ENCODE assay signal across 1 cellular context in the genomic region with DNA sequence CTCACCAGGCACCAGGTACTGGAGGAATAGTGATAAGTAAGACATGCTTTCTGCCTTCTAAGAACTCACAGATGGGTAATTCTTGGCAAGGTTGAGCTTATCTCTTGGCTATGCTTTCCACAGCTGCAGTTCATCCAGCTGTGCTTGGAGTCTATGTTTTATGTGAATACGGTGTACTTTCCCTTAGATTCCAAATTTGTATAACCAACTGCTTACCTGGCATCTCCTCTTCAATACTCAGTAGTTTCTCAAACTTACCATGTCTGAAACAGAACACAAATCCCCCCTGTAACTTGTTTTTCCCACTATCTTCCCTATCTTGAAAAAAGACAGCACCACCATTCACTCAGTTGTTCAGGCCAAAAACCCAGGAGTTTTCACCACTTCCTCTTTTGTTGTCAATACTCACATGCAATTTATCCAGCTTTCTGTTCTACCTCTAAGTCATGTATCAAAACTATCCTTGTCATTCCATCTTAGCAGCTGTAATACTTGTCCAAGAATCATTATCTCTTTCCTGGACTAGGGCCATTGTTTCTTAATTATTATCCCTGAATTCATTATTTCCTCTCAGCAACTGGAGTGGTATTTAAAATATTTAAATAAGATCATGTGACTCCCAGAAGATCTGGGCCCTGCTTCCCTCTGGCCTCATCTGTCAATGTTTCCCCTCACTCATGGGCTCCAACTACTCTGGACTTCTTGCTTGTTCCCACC.
TF ChIP-seq lines count a peak whose summit lies in the region.

No MANE protein-coding gene starts in this region.

TF ChIP-seq in K562, 482 proteins besides CTCF, POLR2A, EP300 and RAD21 (continued from another document):
- TF ChIP-seq ZNF197 (CRISPR knock-in tag; IDR thresholded peaks at IDR 0.05; ENCODE audit: low read depth) (peak; percentile 32; the same call in 1 of the 2 replicates), CBFA2T3 (IDR thresholded peaks at IDR 0.05) (peak; percentile 87), POLR2AphosphoS5 (IDR thresholded peaks at IDR 0.05; ENCODE audit: control insufficient read depth, insufficient read depth, low read depth, low read length) (peak; percentile 49; the same call in 1 of the 2 replicates), PTTG1 (tag; IDR thresholded peaks at IDR 0.05; ENCODE audit: low read depth) (no peak), NCOR1 (IDR thresholded peaks at IDR 0.05) (peak; percentile 47), ZSCAN29 (IDR thresholded peaks at IDR 0.05) (0 out of 2 replicates have a peak, but pooled peaks have one; percentile 17), IFI16 (CRISPR knock-in tag; IDR thresholded peaks at IDR 0.05) (no peak), HDAC2 (IDR thresholded peaks at IDR 0.05) (peak; percentile 34; the same call in 1 of the 2 replicates), TBL1XR1 (IDR thresholded peaks at IDR 0.05; ENCODE audit: low read length in 2 of 2) (no peak), SNRNP70 (optimal IDR thresholded peaks at IDR 0.05; ENCODE audit: low read depth, low read length) (no peak), RB1 (IDR thresholded peaks at IDR 0.05; ENCODE audit: low read depth) (no peak), ZNF551 (CRISPR knock-in tag; IDR thresholded peaks at IDR 0.05) (no peak), MTA2 (IDR thresholded peaks at IDR 0.05; ENCODE audit: low read depth) (peak; percentile 39), NFIC (IDR thresholded peaks at IDR 0.05) (peak; percentile 60), SNIP1 (IDR thresholded peaks at IDR 0.05; ENCODE audit: low read depth) (no peak), SMARCE1 (IDR thresholded peaks at IDR 0.05) (peak; percentile 72; the same call in 1 of the 2 replicates), ARID1B (IDR thresholded peaks at IDR 0.05) (peak; percentile 77), E2F3 (CRISPR knock-in tag; IDR thresholded peaks at IDR 0.05) (no peak), TCF7L2 (IDR thresholded peaks at IDR 0.05; ENCODE audit: low read depth, low read length) (no peak), ZBTB7A (IDR thresholded peaks at IDR 0.05; ENCODE audit: borderline replicate concordance, control insufficient read depth, low read depth, low read length) (no peak), SRSF7 (optimal IDR thresholded peaks at IDR 0.05; ENCODE audit: low read depth, low read length) (no peak), GATA2 (CRISPR knock-in tag; IDR thresholded peaks at IDR 0.05) (0 out of 2 replicates have a peak, but pooled peaks have one; percentile 59), MECOM (CRISPR knock-in tag; IDR thresholded peaks at IDR 0.05) (0 out of 2 replicates have a peak, but pooled peaks have one; percentile 53), SPI1 (IDR thresholded peaks at IDR 0.05; ENCODE audit: borderline replicate concordance, low read depth, low read length) (peak; percentile 99), CBFA2T2 (conservative IDR thresholded peaks at IDR 0.05) (peak; percentile 80), C11orf30 (IDR thresholded peaks at IDR 0.05; ENCODE audit: low read depth) (no peak), SMARCA4 (IDR thresholded peaks at IDR 0.05) (peak; percentile 76), CCNT2 (IDR thresholded peaks at IDR 0.05; ENCODE audit: borderline replicate concordance, extremely low read depth, insufficient read length, low read depth, low read length) (peak; percentile 24)
- TF ChIP-seq, protein P1, sequence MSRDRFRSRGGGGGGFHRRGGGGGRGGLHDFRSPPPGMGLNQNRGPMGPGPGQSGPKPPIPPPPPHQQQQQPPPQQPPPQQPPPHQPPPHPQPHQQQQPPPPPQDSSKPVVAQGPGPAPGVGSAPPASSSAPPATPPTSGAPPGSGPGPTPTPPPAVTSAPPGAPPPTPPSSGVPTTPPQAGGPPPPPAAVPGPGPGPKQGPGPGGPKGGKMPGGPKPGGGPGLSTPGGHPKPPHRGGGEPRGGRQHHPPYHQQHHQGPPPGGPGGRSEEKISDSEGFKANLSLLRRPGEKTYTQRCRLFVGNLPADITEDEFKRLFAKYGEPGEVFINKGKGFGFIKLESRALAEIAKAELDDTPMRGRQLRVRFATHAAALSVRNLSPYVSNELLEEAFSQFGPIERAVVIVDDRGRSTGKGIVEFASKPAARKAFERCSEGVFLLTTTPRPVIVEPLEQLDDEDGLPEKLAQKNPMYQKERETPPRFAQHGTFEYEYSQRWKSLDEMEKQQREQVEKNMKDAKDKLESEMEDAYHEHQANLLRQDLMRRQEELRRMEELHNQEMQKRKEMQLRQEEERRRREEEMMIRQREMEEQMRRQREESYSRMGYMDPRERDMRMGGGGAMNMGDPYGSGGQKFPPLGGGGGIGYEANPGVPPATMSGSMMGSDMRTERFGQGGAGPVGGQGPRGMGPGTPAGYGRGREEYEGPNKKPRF (IDR thresholded peaks at IDR 0.05; ENCODE audit: low read depth, low read length) = no peak
